9 cellular contexts compared by ENCODE assay signal in genomic region chr14:82855912-82856381, GRCh38.
DNase-seq lines count a peak whose midpoint lies in the region; ATAC-seq and TF ChIP-seq lines count a peak whose summit lies in the region.
"Had no signal": no experiment of that assay in that cellular context is flagged by ENCODE, and none has a peak within 500 bp of the region (broad histone marks: within the 10 kb centered on the region; RNA-seq: fewer than 3 reads in every experiment).

No MANE protein-coding gene starts in this region.

- H3K36me3 Mint-ChIP-seq in stimulated activated memory B cell treated with anti-CD40 and anti-IgM and Interleukin-4, amounts not matched to agents 10 μg/mL and 1 μg/mL and 100 μg/mL, for 72 hours, result no peaks in the 10 kb centered on the region

- no peak overlapping the region for H3K4me3 Mint-ChIP-seq in stimulated activated memory B cell treated with anti-CD40 and anti-IgM and Interleukin-4, amounts not matched to agents 10 μg/mL and 1 μg/mL and 100 μg/mL, for 72 hours

- no peak overlapping the region for H3K9ac ChIP-seq in DND-41 (ENCODE audit: low read depth, low read length)

- H3K4me1 ChIP-seq in DND-41 (ENCODE audit: insufficient read depth, low read length), result no peaks in the 10 kb centered on the region

- no peaks in the 10 kb centered on the region for H3K4me1 Mint-ChIP-seq in stimulated activated memory B cell treated with anti-CD40 and anti-IgM and Interleukin-4, amounts not matched to agents 10 μg/mL and 1 μg/mL and 100 μg/mL, for 72 hours

- no peaks in the 10 kb centered on the region for H3K9me3 ChIP-seq in DND-41 (ENCODE audit: insufficient read depth, low read length, severe bottlenecking)

- no peak overlapping the region for H2AFZ ChIP-seq in DND-41 (ENCODE audit: low read depth, low read length)

- ATAC-seq in DND-41 (ENCODE audit: insufficient read depth, low read depth) (no peak), GM19035 (IDR thresholded peaks at IDR 0.05; ENCODE audit: unreplicated experiment) (no peak), left lobe of liver (no peak)
- ATAC-seq in stimulated activated memory B cell treated with anti-CD40 and anti-IgM and Interleukin-4, amounts not matched to agents 10 μg/mL and 1 μg/mL and 100 μg/mL, for 72 hours, result no peak

- H3K4me2 ChIP-seq in DND-41 (ENCODE audit: insufficient read depth, low read length), result no peak overlapping the region

- H3K79me2 ChIP-seq in DND-41 (ENCODE audit: insufficient read depth, low read length), result no peaks in the 10 kb centered on the region

- H3K27ac Mint-ChIP-seq in stimulated activated memory B cell treated with anti-CD40 and anti-IgM and Interleukin-4, amounts not matched to agents 10 μg/mL and 1 μg/mL and 100 μg/mL, for 72 hours, result no peak overlapping the region

- TF ChIP-seq CTCF in DND-41 (IDR thresholded peaks at IDR 0.05; ENCODE audit: borderline replicate concordance, extremely low read depth, low read length, poor library complexity, severe bottlenecking), result peak; percentile 50

- no peaks in the 10 kb centered on the region for H3K27me3 Mint-ChIP-seq in stimulated activated memory B cell treated with anti-CD40 and anti-IgM and Interleukin-4, amounts not matched to agents 10 μg/mL and 1 μg/mL and 100 μg/mL, for 72 hours

- no peak for DNase-seq in DND-41
- peak; percentile 90 for DNase-seq in NCI-H1105 (lab: John Stamatoyannopoulos, UW)
- DNase-seq in amniotic epithelial cell (ENCODE audit: low read depth), result peak; percentile 75
- DNase-seq in midbrain (lab: John Stamatoyannopoulos, UW), result peak; percentile 65
- DNase-seq in stimulated activated naive CD4-positive, alpha-beta T cell (lab: John Stamatoyannopoulos, UW), result no peak
- DNase-seq in left lobe of liver (ENCODE audit: low spot score), result no peak
- DNase-seq: activated CD8-positive, alpha-beta memory T cell treated with anti-CD3 and anti-CD28 coated beads, Interleukin-2, amount 50 U/mL, for 48 hours had no signal

- peaks cover 13% of the 10 kb centered on the region for H3K9me3 Mint-ChIP-seq in stimulated activated memory B cell treated with anti-CD40 and anti-IgM and Interleukin-4, amounts not matched to agents 10 μg/mL and 1 μg/mL and 100 μg/mL, for 72 hours

- H3K27ac ChIP-seq in DND-41 (ENCODE audit: low read length), result no peak overlapping the region

- no peak overlapping the region for H3K4me3 ChIP-seq in DND-41 (ENCODE audit: low read depth in 1 of 2, low read length in 2 of 2)

- no peaks in the 10 kb centered on the region for H3K27me3 ChIP-seq in DND-41 (ENCODE audit: insufficient read depth, low read length, poor library complexity)

- no peaks in the 10 kb centered on the region for H4K20me1 ChIP-seq in DND-41 (ENCODE audit: insufficient read depth, low read length)

- H3K36me3 ChIP-seq in DND-41 (ENCODE audit: insufficient read depth, low read length), result no peaks in the 10 kb centered on the region

Comparison
In these comparisons a context has a peak if more than half of its experiments do, and no peak if none do; other contexts are left out.
1. DNase-seq: peak in NCI-H1105 (single experiment), amniotic epithelial cell (single experiment) and midbrain (single experiment); none in DND-41 (single experiment), stimulated activated naive CD4-positive, alpha-beta T cell (0 of 6) and left lobe of liver (single experiment).